In the genomic region with DNA sequence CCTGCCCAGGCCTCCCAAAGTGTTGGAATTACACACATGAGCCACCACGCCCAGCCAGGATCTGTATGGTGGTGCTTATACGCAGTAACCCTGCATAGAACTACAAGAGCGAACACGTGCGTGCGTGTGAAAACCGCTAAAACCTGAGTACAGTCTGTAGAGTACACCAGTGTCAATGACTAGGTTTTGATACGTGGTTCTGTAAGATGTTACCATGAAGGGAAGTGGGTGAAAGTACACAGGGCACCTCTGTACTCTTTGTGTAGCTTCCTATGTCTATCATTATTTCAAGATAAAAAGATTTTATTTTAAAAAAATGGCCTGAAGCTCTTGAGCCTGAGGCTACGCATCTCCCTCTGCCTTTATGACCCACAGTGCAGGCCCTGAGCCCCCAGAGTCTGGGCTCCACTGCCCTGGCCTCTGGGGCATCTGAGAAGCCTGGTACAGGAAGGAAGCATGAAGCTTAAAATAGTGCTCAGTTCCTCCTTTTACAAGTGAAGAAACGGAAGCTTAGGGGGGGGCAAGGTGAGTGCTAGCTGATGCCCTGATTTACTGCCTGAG, we compare ENCODE assay signal across 9 cellular contexts. TPM values are rescaled to one million over a fixed set of nuclear protein-coding genes. Genes with fewer than 3 reads are reported as not detected.
DNase-seq lines count a peak whose midpoint lies in the region; ATAC-seq, FAIRE-seq and TF ChIP-seq lines count a peak whose summit lies in the region.
"Had no signal": no experiment of that assay in that cellular context is flagged by ENCODE, and none has a peak within 500 bp of the region (broad histone marks: within the 10 kb centered on the region; RNA-seq: fewer than 3 reads in every experiment).

No MANE protein-coding gene starts in this region.

- intact Hi-C loops in ascending aorta (cut with DNase I), result no loop called here

- H3K27me3 ChIP-seq in ascending aorta (no peaks in the 10 kb centered on the region), HAP-1 (ENCODE audit: low read depth) (no peaks in the 10 kb centered on the region), WERI-Rb-1 (ENCODE audit: insufficient read depth, low read depth, severe bottlenecking) (no peaks in the 10 kb centered on the region)

- H3K9me3 ChIP-seq in ascending aorta (no peaks in the 10 kb centered on the region), HAP-1 (no peaks in the 10 kb centered on the region), WERI-Rb-1 (ENCODE audit: severe bottlenecking) (peaks cover 2% of the 10 kb centered on the region)

- in situ Hi-C loops in HAP-1 (cut with MboI; ENCODE audit: low sequenced_read_pairs), result no loop called here

- ATAC-seq in GM21381 (IDR thresholded peaks at IDR 0.05; ENCODE audit: unreplicated experiment) (peak; percentile 94), HG03558 (IDR thresholded peaks at IDR 0.05; ENCODE audit: extremely low read depth, unreplicated experiment) (peak; percentile 77)

- H3K4me3 ChIP-seq in ascending aorta (no peak overlapping the region), HAP-1 (no peak overlapping the region), WERI-Rb-1 (ENCODE audit: low read depth, low read length) (no peak overlapping the region)

- DNase-seq in GM12891 (ENCODE audit: insufficient read length, low spot score), result peak; percentile 53
- DNase-seq in ascending aorta (ENCODE audit: low spot score in 2 of 2), result no peak
- DNase-seq in NCI-H1417 treated with DMSO at 0.1 percent for 48 hours (lab: John Stamatoyannopoulos, UW), result no peak
- DNase-seq in HAP-1 (ENCODE audit: low spot score in 2 of 2), result no peak
- no peak for DNase-seq in WERI-Rb-1

- no peak overlapping the region for H3K27ac ChIP-seq in ascending aorta
- no peak overlapping the region for H3K27ac ChIP-seq in WERI-Rb-1

- H3K4me1 ChIP-seq in ascending aorta (no peaks in the 10 kb centered on the region), HAP-1 (no peaks in the 10 kb centered on the region)

- no peak for TF ChIP-seq POLR2A in GM12891 (IDR thresholded peaks at IDR 0.05; ENCODE audit: low read depth, low read length)

- peak overlapping the region; percentile 89 for H3K27ac Mint-ChIP-seq in activated naive CD4-positive, alpha-beta T cell treated with anti-CD3 and anti-CD28 coated beads, Interleukin-2, amount 50 U/mL, for 24 hours

- peak overlapping the region; percentile 51 for H3K4me3 Mint-ChIP-seq in activated naive CD4-positive, alpha-beta T cell treated with anti-CD3 and anti-CD28 coated beads, Interleukin-2, amount 50 U/mL, for 24 hours

- no peaks in the 10 kb centered on the region for H3K9me3 Mint-ChIP-seq in activated naive CD4-positive, alpha-beta T cell treated with anti-CD3 and anti-CD28 coated beads, Interleukin-2, amount 50 U/mL, for 24 hours

- FAIRE-seq in GM12891 (lab: Jason Lieb, UNC), result no peak
- FAIRE-seq: H1 had no signal

- TF ChIP-seq CTCF in ascending aorta (IDR thresholded peaks at IDR 0.05), result no peak
- no peak for TF ChIP-seq CTCF in WERI-Rb-1 (IDR thresholded peaks at IDR 0.05; ENCODE audit: low read depth, low read length)

- no peaks in the 10 kb centered on the region for H3K36me3 Mint-ChIP-seq in activated naive CD4-positive, alpha-beta T cell treated with anti-CD3 and anti-CD28 coated beads, Interleukin-2, amount 50 U/mL, for 24 hours

- H3K4me1 Mint-ChIP-seq in activated naive CD4-positive, alpha-beta T cell treated with anti-CD3 and anti-CD28 coated beads, Interleukin-2, amount 50 U/mL, for 24 hours, result peaks cover 71% of the 10 kb centered on the region

- H3K27me3 Mint-ChIP-seq in activated naive CD4-positive, alpha-beta T cell treated with anti-CD3 and anti-CD28 coated beads, Interleukin-2, amount 50 U/mL, for 24 hours, result no peaks in the 10 kb centered on the region

- no peaks in the 10 kb centered on the region for H3K36me3 ChIP-seq in ascending aorta
- H3K36me3 ChIP-seq in HAP-1 (replicated peaks), result no peaks in the 10 kb centered on the region
- H3K36me3 ChIP-seq in WERI-Rb-1, result no peaks in the 10 kb centered on the region

TF ChIP-seq in GM12891, 5 proteins besides CTCF, POLR2A, EP300 and RAD21:
- no peak for TF ChIP-seq PAX5 (IDR thresholded peaks at IDR 0.05; ENCODE audit: insufficient read depth, low read length, severe bottlenecking)
- peak; percentile 93 for TF ChIP-seq SPI1 (IDR thresholded peaks at IDR 0.05; ENCODE audit: low read depth, low read length)

RNA-seq across cellular contexts. Expression of gene LY86, which starts 21.6 kb away (rescaled TPM):
- polyA plus RNA-seq in GM12891 (2012; ENCODE audit: low read depth, missing spikeins), result 77.4 TPM
- total RNA-seq in ascending aorta, result not detected
- total RNA-seq: H1 had no signal
- polyA plus RNA-seq: H1 had no signal
